8 cellular contexts compared by ENCODE assay signal in genomic region chr12:31728289-31728916, GRCh38. TPM values are rescaled to one million over a fixed set of nuclear protein-coding genes. Genes with fewer than 3 reads are reported as not detected.
A peak's percentile ranks its signal among the peaks of the same experiment; 100 is the strongest.
DNase-seq lines count a peak whose midpoint lies in the region; ATAC-seq and TF ChIP-seq lines count a peak whose summit lies in the region.

No MANE protein-coding gene starts in this region.

- H3K79me1 ChIP-seq in mesenchymal stem cell (replicated peaks; ENCODE audit: low read length, poor library complexity, severe bottlenecking), result peaks cover 7% of the 10 kb centered on the region

- no peak overlapping the region for H3K23ac ChIP-seq in mesenchymal stem cell (ENCODE audit: low read length in 2 of 2)

- TF ChIP-seq POLR2A in Peyer's patch (IDR thresholded peaks at IDR 0.05), result no peak

- peak overlapping the region in 1 of 2 experiments; percentile 59 for H3K14ac ChIP-seq in mesenchymal stem cell (ENCODE audit: low read length in 2 of 2)

- H2BK5ac ChIP-seq in mesenchymal stem cell (ENCODE audit: low read depth, low read length, poor library complexity, severe bottlenecking), result no peak overlapping the region

- no peak overlapping the region for H2BK15ac ChIP-seq in mesenchymal stem cell (ENCODE audit: low read depth, poor library complexity, severe bottlenecking)

- H2AK5ac ChIP-seq in mesenchymal stem cell (ENCODE audit: low read length, severe bottlenecking), result no peak overlapping the region

- H3K27me3 Mint-ChIP-seq in GM23338 (ENCODE audit: insufficient read depth, low read depth, poor library complexity), result peaks cover 20% of the 10 kb centered on the region

- H3K4me1 Mint-ChIP-seq in GM23338, result peaks cover 30% of the 10 kb centered on the region

- H2AFZ ChIP-seq in GM23338 (peak overlapping the region; percentile 96), mesenchymal stem cell (ENCODE audit: low read depth, low read length) (no peak overlapping the region)

- H3K36me3 ChIP-seq in GM23338 (ENCODE audit: insufficient read depth) (no peaks in the 10 kb centered on the region), Peyer's patch (no peaks in the 10 kb centered on the region), mesenchymal stem cell (ENCODE audit: control insufficient read depth in 1 of 2, insufficient read depth in 2 of 2, low read depth in 1 of 2, low read length in 2 of 2) (no peaks in the 10 kb centered on the region)

- H4K20me1 ChIP-seq in GM23338 (replicated peaks; ENCODE audit: insufficient read depth), result no peaks in the 10 kb centered on the region

- peak overlapping the region in 1 of 2 experiments; percentile 72 for H3K4ac ChIP-seq in mesenchymal stem cell (ENCODE audit: low read depth in 1 of 2, low read length in 2 of 2)

- H3K4me3 Mint-ChIP-seq in GM23338, result peak overlapping the region; percentile 94

- H2BK120ac ChIP-seq in mesenchymal stem cell (ENCODE audit: low read depth, low read length), result peak overlapping the region; percentile 19

- ATAC-seq in GM23338 (peak; percentile 20), HG02884 (IDR thresholded peaks at IDR 0.05; ENCODE audit: unreplicated experiment) (no peak), HG03460 (IDR thresholded peaks at IDR 0.05; ENCODE audit: unreplicated experiment) (no peak)

- no peaks in the 10 kb centered on the region for H3F3A ChIP-seq in GM23338 (replicated peaks; ENCODE audit: low read depth)

- H3K9me3 Mint-ChIP-seq in GM23338, result peaks cover 24% of the 10 kb centered on the region

- H3K9ac ChIP-seq in mesenchymal stem cell (ENCODE audit: low read length), result peak overlapping the region; percentile 95

- peak overlapping the region; percentile 73 for H3K27ac Mint-ChIP-seq in GM23338

- H3K27ac ChIP-seq in GM23338 (ENCODE audit: low read depth), result peak overlapping the region; percentile 74; the same call in 1 of the 2 replicates
- H3K27ac ChIP-seq in Peyer's patch, result peak overlapping the region; percentile 90 to 97 (median 94)
- H3K27ac ChIP-seq in coronary artery, result peak overlapping the region; percentile 87 to 97
- peak overlapping the region; percentile 80 for H3K27ac ChIP-seq in mesenchymal stem cell (ENCODE audit: low read length, poor library complexity, severe bottlenecking)

- 6% methylated on average over 20 of the region's 22 CpGs for WGBS in mesenchymal stem cell

- H3K9me2 ChIP-seq in GM23338 (ENCODE audit: insufficient read depth), result no peaks in the 10 kb centered on the region

- H4K8ac ChIP-seq in mesenchymal stem cell (ENCODE audit: low read length), result peak overlapping the region; percentile 39

- H3K27me3 ChIP-seq in GM23338 (ENCODE audit: insufficient read depth) (peaks cover 7% of the 10 kb centered on the region; the same call in 1 of the 2 replicates), Peyer's patch (no peaks in the 10 kb centered on the region), mesenchymal stem cell (ENCODE audit: control insufficient read depth in 1 of 2, insufficient read depth in 1 of 2, low read length in 2 of 2) (no peaks in the 10 kb centered on the region)

- H2BK12ac ChIP-seq in mesenchymal stem cell (ENCODE audit: low read length in 2 of 2), result peak overlapping the region; percentile 51 to 55

- H3K18ac ChIP-seq in mesenchymal stem cell (ENCODE audit: low read depth in 1 of 2, low read length in 2 of 2), result peak overlapping the region; percentile 47 to 90

- H3K4me3 ChIP-seq in GM23338 (peak overlapping the region; percentile 62), Peyer's patch (peak overlapping the region; percentile 50 to 69 (median 60)), coronary artery (peak overlapping the region; percentile 82), mesenchymal stem cell (ENCODE audit: insufficient read depth in 1 of 2, low read depth in 1 of 2, low read length in 2 of 2) (peak overlapping the region; percentile 65 to 98)

- no peaks in the 10 kb centered on the region for H3K79me2 ChIP-seq in GM23338 (replicated peaks; ENCODE audit: insufficient read depth)

- DNase-seq in DMS53 treated with DMSO at 0.1 percent for 48 hours (lab: John Stamatoyannopoulos, UW; ENCODE audit: unreplicated experiment), result peak; percentile 93
- peak; percentile 42 for DNase-seq in GM23338 (ENCODE audit: low spot score)
- DNase-seq in Peyer's patch, result peak in 2 of 3 donors; percentile 70 to 77
- no peak for DNase-seq in coronary artery (ENCODE audit: low spot score)
- DNase-seq in mesenchymal stem cell, result no peak
- peak; percentile 76 for DNase-seq in superior temporal gyrus (ENCODE audit: extremely low spot score)

- H3K4me2 ChIP-seq in GM23338 (peak overlapping the region; percentile 96), mesenchymal stem cell (ENCODE audit: low read length, poor library complexity, severe bottlenecking) (peak overlapping the region; percentile 74)

- peak overlapping the region; percentile 65 for H4K91ac ChIP-seq in mesenchymal stem cell (ENCODE audit: low read length)

- no peak for TF ChIP-seq CTCF in GM23338 (conservative IDR thresholded peaks at IDR 0.05; ENCODE audit: low read depth in 2 of 2)
- TF ChIP-seq CTCF in Peyer's patch (IDR thresholded peaks at IDR 0.05), result no peak
- TF ChIP-seq CTCF in coronary artery (IDR thresholded peaks at IDR 0.05), result no peak

- H3K4me1 ChIP-seq in GM23338 (ENCODE audit: insufficient read depth) (peaks cover 16% of the 10 kb centered on the region; the same call in 1 of the 2 replicates), Peyer's patch (peaks cover 0 to 8% (median 4%) of the 10 kb centered on the region in 4 donors), mesenchymal stem cell (ENCODE audit: control insufficient read depth, insufficient read depth, low read depth, low read length) (peaks cover 7% of the 10 kb centered on the region)

- peaks cover 16% of the 10 kb centered on the region; the same call in 2 of the 3 replicates for H3K36me3 Mint-ChIP-seq in GM23338 (ENCODE audit: low read depth)

- H3K9me3 ChIP-seq in Peyer's patch (no peaks in the 10 kb centered on the region), mesenchymal stem cell (ENCODE audit: control insufficient read depth, low read length) (no peaks in the 10 kb centered on the region)

TF ChIP-seq in GM23338, 12 proteins besides CTCF, POLR2A, EP300 and RAD21:
- TF ChIP-seq, protein P1, sequence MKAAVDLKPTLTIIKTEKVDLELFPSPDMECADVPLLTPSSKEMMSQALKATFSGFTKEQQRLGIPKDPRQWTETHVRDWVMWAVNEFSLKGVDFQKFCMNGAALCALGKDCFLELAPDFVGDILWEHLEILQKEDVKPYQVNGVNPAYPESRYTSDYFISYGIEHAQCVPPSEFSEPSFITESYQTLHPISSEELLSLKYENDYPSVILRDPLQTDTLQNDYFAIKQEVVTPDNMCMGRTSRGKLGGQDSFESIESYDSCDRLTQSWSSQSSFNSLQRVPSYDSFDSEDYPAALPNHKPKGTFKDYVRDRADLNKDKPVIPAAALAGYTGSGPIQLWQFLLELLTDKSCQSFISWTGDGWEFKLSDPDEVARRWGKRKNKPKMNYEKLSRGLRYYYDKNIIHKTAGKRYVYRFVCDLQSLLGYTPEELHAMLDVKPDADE (IDR thresholded peaks at IDR 0.05), result no peak
- no peak for TF ChIP-seq STAT1 (IDR thresholded peaks at IDR 0.05; ENCODE audit: unreplicated experiment)
- no peak for TF ChIP-seq EZH2 (IDR thresholded peaks at IDR 0.05; ENCODE audit: low read depth, unreplicated experiment)
- TF ChIP-seq NANOG (IDR thresholded peaks at IDR 0.05; ENCODE audit: borderline replicate concordance), result no peak
- TF ChIP-seq JUNB (IDR thresholded peaks at IDR 0.05; ENCODE audit: unreplicated experiment), result no peak

RNA-seq across cellular contexts. Expression of gene AMN1, which starts 0.4 kb away (rescaled TPM):
- total RNA-seq in GM23338 (2014; rRNA removed; shearing (Covaris generic)), result 12.3 and 12.6 TPM in 2 replicates
- 14.1 and 17.7 TPM in 2 replicates for polyA plus RNA-seq in GM23338 (2016; fragmentation: Nextera tagmentation; extraction: Ambion mirVana)
- total RNA-seq in Peyer's patch, result 10 to 100 TPM in 1 of 4 donors, 1 to 10 TPM in 2, under 1 TPM in 1; 0.95 to 21.5 (median 6.4) TPM
- 5.9 TPM for polyA plus RNA-seq in mesenchymal stem cell (2013, experiment 1 of 2)
- 6.3 TPM for polyA plus RNA-seq in mesenchymal stem cell (2013, experiment 2 of 2)

Comparison
In these comparisons a context has a peak if more than half of its experiments do, and no peak if none do; other contexts are left out.
1. DNase-seq: peak in DMS53 treated with DMSO at 0.1 percent for 48 hours (single experiment), GM23338 (single experiment), Peyer's patch (2 of 3) and superior temporal gyrus (single experiment); none in coronary artery (single experiment) and mesenchymal stem cell (single experiment).
2. Peak in every context shown above with its lines, with median percentiles within 50 percentile points of each other: H3K27ac ChIP-seq and H3K4me3 ChIP-seq.